In genomic region chr15:92009162-92009561, GRCh38 we compare ENCODE assay signal across 1 cellular context.
TF ChIP-seq lines count a peak whose summit lies in the region.

No MANE protein-coding gene starts in this region.

TF ChIP-seq in GM12878, 131 proteins besides CTCF, POLR2A, EP300 and RAD21 (continued from another document):
- TF ChIP-seq MYC (IDR thresholded peaks at IDR 0.05; ENCODE audit: insufficient read depth, insufficient read length, insufficient replicate concordance, low read length, severe bottlenecking): no peak
TF ChIP-seq in GM12878: peak in this region for 0.
